Comparison of ENCODE assay signal across 12 cellular contexts in genomic region chr3:148723591-148723990, GRCh38. TPM values are rescaled to one million over a fixed set of nuclear protein-coding genes. Genes with fewer than 3 reads are reported as not detected.
DNase-seq lines count a peak whose midpoint lies in the region; FAIRE-seq and TF ChIP-seq lines count a peak whose summit lies in the region.
"Had no signal": no experiment of that assay in that cellular context is flagged by ENCODE, and none has a peak within 500 bp of the region (broad histone marks: within the 10 kb centered on the region; RNA-seq: fewer than 3 reads in every experiment).

No MANE protein-coding gene starts in this region.

- in situ Hi-C loops in transverse colon (cut with MboI; ENCODE audit: low pct_ligation_motif_present in 1 of 4, low pct_unique_long_range_greater_than_20kb in 1 of 4, low sequenced_read_pairs in 3 of 4): loop anchor here in 3 of 4 donors (10.0 to 25.0 kb wide), 2 partner anchors 221 to 336 kb away; no protein-coding TSS in a partner anchor

- no peaks in the 10 kb centered on the region for H3K4me1 ChIP-seq in SK-N-SH (ENCODE audit: control insufficient read depth in 1 of 2, insufficient read depth in 2 of 2, low read depth in 1 of 2, low read length in 1 of 2)
- no peaks in the 10 kb centered on the region for H3K4me1 ChIP-seq in tibial nerve
- peaks cover 0 to 2% (median 0%) of the 10 kb centered on the region in 4 donors for H3K4me1 ChIP-seq in transverse colon

- H3F3A ChIP-seq in SK-N-SH (replicated peaks; ENCODE audit: insufficient read depth): no peaks in the 10 kb centered on the region

- H3K27ac ChIP-seq in SK-N-SH (ENCODE audit: low read depth in 2 of 2, low read length in 1 of 2) (peak overlapping the region; percentile 47 to 66; a peak in 3 of 4 replicates), tibial nerve (no peak overlapping the region), transverse colon (peak overlapping the region in 1 of 4 donors; percentile 12)

- 9% methylated on average over 5 of the region's 5 CpGs for WGBS in SK-N-SH (ENCODE audit: low lambda C conversion rate)
- 69 to 70% methylated on average over 5 of the region's 5 CpGs for WGBS in tibial nerve, 2 donors
- 64 to 77% methylated on average over 4 to 5 of the region's 5 CpGs for whole genome bisulfite sequencing in transverse colon (ENCODE audit: low coverage in 1 of 2), 2 donors

- H3K9me2 ChIP-seq in SK-N-SH: no peaks in the 10 kb centered on the region

- peak overlapping the region; percentile 69; the same call in 1 of the 2 replicates for H2AFZ ChIP-seq in SK-N-SH (ENCODE audit: low read depth)

- H3K4me2 ChIP-seq in SK-N-SH: peak overlapping the region; percentile 65

- POLR2A ChIA-PET in SK-N-SH (lab: Yijun Ruan, JAX): no interaction called here

- TF ChIP-seq EP300 in SK-N-SH (IDR thresholded peaks at IDR 0.05; ENCODE audit: borderline replicate concordance in 1 of 2, low read depth in 1 of 2, low read length in 1 of 2): no peak
- no peak for TF ChIP-seq EP300 in tibial nerve (IDR thresholded peaks at IDR 0.05)
- TF ChIP-seq EP300 in transverse colon (IDR thresholded peaks at IDR 0.05; ENCODE audit: low read depth): no peak

- no peaks in the 10 kb centered on the region for H3K79me2 ChIP-seq in SK-N-SH (ENCODE audit: insufficient read depth)

- H3K27me3 ChIP-seq in SK-N-SH (ENCODE audit: insufficient read depth): no peaks in the 10 kb centered on the region
- H3K27me3 ChIP-seq in tibial nerve: no peaks in the 10 kb centered on the region
- H3K27me3 ChIP-seq in transverse colon: no peaks in the 10 kb centered on the region

- DNase-seq in H54 (ENCODE audit: insufficient read length, low spot score): peak; percentile 30
- no peak for DNase-seq in SK-N-SH
- peak; percentile 71 to 73 for DNase-seq in foreskin fibroblast
- DNase-seq in stromal cell of bone marrow (ENCODE audit: low read depth): peak; percentile 67
- DNase-seq in tibial nerve (ENCODE audit: low spot score in 2 of 2): no peak
- DNase-seq in hypothalamus (lab: John Stamatoyannopoulos, UW): no peak
- DNase-seq in transverse colon: no peak
- DNase-seq: activated CD8-positive, alpha-beta memory T cell treated with anti-CD3 and anti-CD28 coated beads, Interleukin-2, amount 50 U/mL, for 48 hours; DMS79; effector CD8-positive, alpha-beta T cell; hippocampal formation; NCI-H446 had no signal

- peak; percentile 98 for FAIRE-seq in H54 (lab: Jason Lieb, UNC)

- TF ChIP-seq RAD21 in SK-N-SH (IDR thresholded peaks at IDR 0.05; ENCODE audit: low read length): no peak

- no peak overlapping the region for H3K4me3 ChIP-seq in SK-N-SH (ENCODE audit: low read depth in 2 of 2, low read length in 1 of 2)
- H3K4me3 ChIP-seq in foreskin fibroblast (ENCODE audit: low read depth in 1 of 2, low read length in 2 of 2): no peak overlapping the region
- no peak overlapping the region for H3K4me3 ChIP-seq in tibial nerve
- H3K4me3 ChIP-seq in transverse colon: no peak overlapping the region

- intact Hi-C loops in transverse colon (cut with DNase I; ENCODE audit: low total_unique reads): loop anchor here (5.0 kb wide), 1 partner anchor 1684 kb away; the partner anchor contains the start of gene TSC22D2

- H3K9ac ChIP-seq in SK-N-SH: no peak overlapping the region

- TF ChIP-seq POLR2A in H54 (IDR thresholded peaks at IDR 0.05; ENCODE audit: low read depth, low read length) (no peak), tibial nerve (IDR thresholded peaks at IDR 0.05) (no peak), transverse colon (IDR thresholded peaks at IDR 0.05) (no peak)

- H3K36me3 ChIP-seq in SK-N-SH (replicated peaks in 1 of 2; ENCODE audit: control insufficient read depth in 1 of 2, insufficient read depth in 2 of 2, low read length in 1 of 2): no peaks in the 10 kb centered on the region
- no peaks in the 10 kb centered on the region for H3K36me3 ChIP-seq in tibial nerve
- no peaks in the 10 kb centered on the region for H3K36me3 ChIP-seq in transverse colon

- TF ChIP-seq CTCF in SK-N-SH (IDR thresholded peaks at IDR 0.05): no peak
- TF ChIP-seq CTCF in foreskin fibroblast (IDR thresholded peaks at IDR 0.05; ENCODE audit: low read depth, low read length): no peak
- TF ChIP-seq CTCF in tibial nerve (IDR thresholded peaks at IDR 0.05): no peak
- no peak for TF ChIP-seq CTCF in transverse colon (IDR thresholded peaks at IDR 0.05)

- no peaks in the 10 kb centered on the region for H4K20me1 ChIP-seq in SK-N-SH (ENCODE audit: insufficient read depth)

- CTCF ChIA-PET in SK-N-SH (lab: Yijun Ruan, JAX): interaction anchor here (1.1 to 4.8 kb wide), 2 partner anchors 11 to 137 kb away, joined by 4 to 39 read pairs; no protein-coding TSS in a partner anchor

- H3K9me3 ChIP-seq in SK-N-SH (no peaks in the 10 kb centered on the region), tibial nerve (no peaks in the 10 kb centered on the region), transverse colon (no peaks in the 10 kb centered on the region)

TF ChIP-seq in SK-N-SH, 30 proteins besides CTCF, POLR2A, EP300 and RAD21:
- TF ChIP-seq SIN3A (IDR thresholded peaks at IDR 0.05; ENCODE audit: borderline replicate concordance, low read depth, low read length) (peak; percentile 59; the same call in 1 of the 2 replicates), NFIC (IDR thresholded peaks at IDR 0.05; ENCODE audit: borderline replicate concordance) (no peak), POLR2AphosphoS5 (IDR thresholded peaks at IDR 0.05; ENCODE audit: low read depth, low read length) (0 out of 2 replicates have a peak, but pooled peaks have one; percentile 17), FOXJ3 (CRISPR knock-in tag; IDR thresholded peaks at IDR 0.05) (no peak), MXI1 (IDR thresholded peaks at IDR 0.05; ENCODE audit: low read depth, low read length) (no peak), ELF1 (IDR thresholded peaks at IDR 0.05) (no peak), TCF12 (IDR thresholded peaks at IDR 0.05) (peak; percentile 63), FOXM1 (IDR thresholded peaks at IDR 0.05; ENCODE audit: low read depth) (no peak), MAX (IDR thresholded peaks at IDR 0.05; ENCODE audit: low read depth) (peak; percentile 51; the same call in 1 of the 2 replicates), USF2 (IDR thresholded peaks at IDR 0.05; ENCODE audit: borderline replicate concordance, low read depth, low read length) (no peak), TEAD4 (IDR thresholded peaks at IDR 0.05; ENCODE audit: borderline replicate concordance, insufficient read depth) (0 out of 2 replicates have a peak, but pooled peaks have one; percentile 37), PBX3 (IDR thresholded peaks at IDR 0.05) (peak; percentile 79), FOSL2 (IDR thresholded peaks at IDR 0.05; ENCODE audit: borderline replicate concordance, low read depth) (peak; percentile 81; the same call in 1 of the 2 replicates), RXRA (IDR thresholded peaks at IDR 0.05; ENCODE audit: borderline replicate concordance, low read depth) (peak; percentile 50; the same call in 1 of the 2 replicates), SMC3 (IDR thresholded peaks at IDR 0.05; ENCODE audit: low read depth, low read length) (no peak), ZBTB33 (IDR thresholded peaks at IDR 0.05; ENCODE audit: borderline replicate concordance, low read depth) (no peak), JUND (IDR thresholded peaks at IDR 0.05) (peak; percentile 72)
TF ChIP-seq in SK-N-SH: peak in this region for 9.

RNA-seq across cellular contexts. Expression of gene AGTR1, which starts 25.9 kb away (rescaled TPM):
- polyA plus RNA-seq in SK-N-SH (2012; rRNA removed): 0.15 and 0.32 TPM in 2 replicates
- polyA plus RNA-seq in SK-N-SH (2012; cell fraction: cytosol; rRNA removed): 0.25 and 0.28 TPM in 2 replicates
- 0.14 and 0.35 TPM in 2 replicates for polyA plus RNA-seq in SK-N-SH (2012; cell fraction: nucleus; rRNA removed)
- total RNA-seq in tibial nerve (10 to 100 TPM; 17.1 to 38.5 (median 29.7) TPM), transverse colon (10 to 100 TPM in 1 of 4 donors, 1 to 10 TPM in 3; 1.8 to 10.2 (median 8.2) TPM)

Comparison
In these comparisons a context has a peak if more than half of its experiments do, and no peak if none do; other contexts are left out.
1. DNase-seq: peak in H54 (single experiment), foreskin fibroblast (2 of 2) and stromal cell of bone marrow (single experiment); none in SK-N-SH (single experiment), tibial nerve (0 of 2), hypothalamus (0 of 51) and transverse colon (single experiment).
2. H3K27ac ChIP-seq: peak in SK-N-SH (2 of 2); none in tibial nerve (0 of 4).